In the genomic region with DNA sequence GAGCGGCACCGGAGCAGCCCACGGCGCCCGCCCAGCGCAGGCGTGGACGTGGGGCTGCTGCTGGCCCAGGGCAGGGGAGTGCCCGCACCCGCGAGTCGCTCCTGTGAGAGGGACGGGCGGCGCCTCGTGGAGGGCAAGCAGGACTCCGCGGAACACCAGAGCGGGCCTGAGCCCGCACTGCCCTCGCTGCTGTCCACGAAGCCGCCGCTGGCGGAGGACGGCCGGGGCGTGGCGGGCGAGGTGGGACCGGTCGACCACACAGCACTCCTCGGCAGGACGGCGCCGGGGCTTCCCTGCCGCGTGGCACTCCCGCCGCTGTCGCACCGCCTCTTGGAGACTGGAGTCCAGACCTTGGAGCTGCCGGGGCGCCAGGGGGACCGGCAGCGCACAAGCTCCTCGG, we compare ENCODE assay signal across 33 cellular contexts.
"Had no signal": no experiment of that assay in that cellular context is flagged by ENCODE, and none has a peak within 500 bp of the region (broad histone marks: within the 10 kb centered on the region; RNA-seq: fewer than 3 reads in every experiment).

No MANE protein-coding gene starts in this region.

- ATAC-seq: activated CD8-positive, alpha-beta T cell treated with anti-CD3 and anti-CD28 coated beads for 36 hours; activated naive CD4-positive, alpha-beta T cell treated with anti-CD3 and anti-CD28 coated beads, Interleukin-2, amount 50 U/mL, for 72 hours; activated T-cell treated with anti-CD3 and anti-CD28 coated beads, Interleukin-2, amount 50 U/mL, for 4 hours; activated T-cell treated with anti-CD3 and anti-CD28 coated beads, Interleukin-2, amount 50 U/mL, for 72 hours; activated T-helper 17 cell treated with anti-CD3 and anti-CD28 coated beads, Interleukin-2, amount 50 U/mL, for 72 hours; body of pancreas had no signal

- H3K36me3 Mint-ChIP-seq: activated CD4-positive, alpha-beta memory T cell treated with anti-CD3 and anti-CD28 coated beads for 36 hours; activated naive CD4-positive, alpha-beta T cell treated with anti-CD3 and anti-CD28 coated beads, Interleukin-2, amount 50 U/mL, for 72 hours; activated naive CD8-positive, alpha-beta T cell treated with anti-CD3 and anti-CD28 coated beads for 36 hours had no signal

- H3K27me3 Mint-ChIP-seq: activated B cell treated with CpG ODN at 0.5 μM for 24 hours; activated CD4-positive, alpha-beta memory T cell treated with anti-CD3 and anti-CD28 coated beads for 36 hours; activated CD4-positive, alpha-beta T cell treated with anti-CD3 and anti-CD28 coated beads, Interleukin-2, amount 10 ng/mL, durations not matched to agents 24 days and 14 days; activated CD8-positive, alpha-beta T cell treated with anti-CD3 and anti-CD28 coated beads for 36 hours; activated naive CD8-positive, alpha-beta T cell treated with anti-CD3 and anti-CD28 coated beads for 36 hours; activated T-helper 17 cell treated with anti-CD3 and anti-CD28 coated beads, Interleukin-2, amount 50 U/mL, for 72 hours; central memory CD8-positive, alpha-beta T cell had no signal

- DNase-seq: activated B cell treated with CpG ODN at 0.5 μM for 24 hours; activated CD4-positive, alpha-beta memory T cell treated with anti-CD3 and anti-CD28 coated beads for 36 hours; activated CD4-positive, alpha-beta T cell treated with anti-CD3 and anti-CD28 coated beads for 4 hours; activated CD4-positive, alpha-beta T cell treated with anti-CD3 and anti-CD28 coated beads, Interleukin-2, amount 10 ng/mL, durations not matched to agents 24 days and 14 days; activated CD4-positive, alpha-beta T cell treated with anti-CD3 and anti-CD28 coated beads, Interleukin-2, amount 50 U/mL, for 1 hour; activated CD4-positive, alpha-beta T cell treated with anti-CD3 and anti-CD28 coated beads, Interleukin-2, amount 50 U/mL, for 4 hours; activated CD4-positive, CD25-positive, alpha-beta regulatory T cell treated with anti-CD3 and anti-CD28 coated beads, Interleukin-2, amount 50 U/mL, for 72 hours; activated CD8-positive, alpha-beta memory T cell treated with anti-CD3 and anti-CD28 coated beads, Interleukin-2, amount 50 U/mL, for 4 hours; activated CD8-positive, alpha-beta T cell treated with anti-CD3 and anti-CD28 coated beads for 36 hours; activated effector memory CD4-positive, alpha-beta T cell treated with anti-CD3 and anti-CD28 coated beads, Interleukin-2, amount 50 U/mL, for 16 hours; activated gamma-delta T cell treated with Interleukin-2 at 50 U/mL for 16 hours; activated naive CD4-positive, alpha-beta T cell; activated naive CD4-positive, alpha-beta T cell treated with anti-CD3 and anti-CD28 coated beads for 36 hours; activated naive CD4-positive, alpha-beta T cell treated with anti-CD3 and anti-CD28 coated beads, Interleukin-2, amount 50 U/mL, for 16 hours; activated naive CD8-positive, alpha-beta T cell treated with anti-CD3 and anti-CD28 coated beads for 36 hours; activated T-cell treated with anti-CD3 and anti-CD28 coated beads for 4 hours; activated T-cell treated with anti-CD3 and anti-CD28 coated beads, Interleukin-2, amount 50 U/mL, for 1 hour; activated T-cell treated with anti-CD3 and anti-CD28 coated beads, Interleukin-2, amount 50 U/mL, for 4 hours; activated T-cell treated with anti-CD3 and anti-CD28 coated beads, Interleukin-2, amount 50 U/mL, for 72 hours; adrenal gland; amniotic stem cell; aorta; body of pancreas; cerebellar nuclear complex; T-helper 1 cell; T-helper 2 cell; T-helper 9 cell had no signal

- H3K4me3 Mint-ChIP-seq: activated B cell treated with CpG ODN at 0.5 μM for 24 hours; activated CD4-positive, alpha-beta memory T cell treated with anti-CD3 and anti-CD28 coated beads for 36 hours; activated CD4-positive, alpha-beta T cell treated with anti-CD3 and anti-CD28 coated beads, Interleukin-2, amount 10 ng/mL, durations not matched to agents 24 days and 14 days; activated CD8-positive, alpha-beta T cell treated with anti-CD3 and anti-CD28 coated beads for 36 hours; activated naive CD4-positive, alpha-beta T cell treated with anti-CD3 and anti-CD28 coated beads for 36 hours; activated naive CD8-positive, alpha-beta T cell treated with anti-CD3 and anti-CD28 coated beads for 36 hours; activated T-cell treated with anti-CD3 and anti-CD28 coated beads, Interleukin-2, amount 50 U/mL, for 4 hours; activated T-cell treated with anti-CD3 and anti-CD28 coated beads, Interleukin-2, amount 50 U/mL, for 72 hours; activated T-helper 1 cell treated with anti-CD3 and anti-CD28 coated beads, Interleukin-12 subunit alpha, Interleukin-12 subunit beta, Interleukin-2, Interleukin-4 antibody, amounts not matched to agents 30 ng/mL and 10 ng/mL and 1 ng/mL, durations not matched to agents 14 hours and 24 hours and 36 hours; activated T-helper 17 cell treated with anti-CD3 and anti-CD28 coated beads, Interleukin-2, amount 50 U/mL, for 72 hours; central memory CD8-positive, alpha-beta T cell; T-helper 1 cell treated with Interleukin-12 subunit alpha and Interleukin-12 subunit beta and Interleukin-4 antibody, amounts not matched to agents 30 μg/mL and 1 μg/mL, for 36 hours; T-helper 2 cell treated with Interferon-gamma antibody and Interleukin-4, amounts not matched to agents 5 μg/mL and 100 μg/mL, for 36 hours had no signal

- H3K27ac Mint-ChIP-seq: activated B cell treated with CpG ODN at 0.5 μM for 24 hours; activated CD4-positive, alpha-beta memory T cell treated with anti-CD3 and anti-CD28 coated beads for 36 hours; activated CD4-positive, alpha-beta T cell treated with anti-CD3 and anti-CD28 coated beads, Interleukin-2, amount 10 ng/mL, durations not matched to agents 24 days and 14 days; activated CD8-positive, alpha-beta T cell treated with anti-CD3 and anti-CD28 coated beads for 36 hours; activated naive CD4-positive, alpha-beta T cell treated with anti-CD3 and anti-CD28 coated beads for 36 hours; activated naive CD4-positive, alpha-beta T cell treated with anti-CD3 and anti-CD28 coated beads, Interleukin-2, amount 50 U/mL, for 72 hours; activated naive CD8-positive, alpha-beta T cell treated with anti-CD3 and anti-CD28 coated beads for 36 hours; activated T-cell treated with anti-CD3 and anti-CD28 coated beads, Interleukin-2, amount 50 U/mL, for 72 hours; activated T-helper 1 cell treated with anti-CD3 and anti-CD28 coated beads, Interleukin-12 subunit alpha, Interleukin-12 subunit beta, Interleukin-2, Interleukin-4 antibody, amounts not matched to agents 30 ng/mL and 10 ng/mL and 1 ng/mL, durations not matched to agents 14 hours and 24 hours and 36 hours; activated T-helper 17 cell treated with anti-CD3 and anti-CD28 coated beads, Interleukin-2, amount 50 U/mL, for 72 hours; T-helper 1 cell treated with Interleukin-12 subunit alpha and Interleukin-12 subunit beta and Interleukin-4 antibody, amounts not matched to agents 30 μg/mL and 1 μg/mL, for 36 hours; T-helper 2 cell treated with Interferon-gamma antibody and Interleukin-4, amounts not matched to agents 5 μg/mL and 100 μg/mL, for 36 hours had no signal

- H3K9me3 Mint-ChIP-seq: activated B cell treated with CpG ODN at 0.5 μM for 24 hours; activated CD4-positive, alpha-beta T cell treated with anti-CD3 and anti-CD28 coated beads, Interleukin-2, amount 10 ng/mL, durations not matched to agents 24 days and 14 days; activated CD8-positive, alpha-beta T cell treated with anti-CD3 and anti-CD28 coated beads for 36 hours; activated naive CD4-positive, alpha-beta T cell treated with anti-CD3 and anti-CD28 coated beads for 36 hours; activated naive CD4-positive, alpha-beta T cell treated with anti-CD3 and anti-CD28 coated beads, Interleukin-2, amount 50 U/mL, for 72 hours; activated naive CD8-positive, alpha-beta T cell treated with anti-CD3 and anti-CD28 coated beads for 36 hours; activated T-cell treated with anti-CD3 and anti-CD28 coated beads, Interleukin-2, amount 50 U/mL, for 4 hours; activated T-cell treated with anti-CD3 and anti-CD28 coated beads, Interleukin-2, amount 50 U/mL, for 72 hours; activated T-helper 1 cell treated with anti-CD3 and anti-CD28 coated beads, Interleukin-12 subunit alpha, Interleukin-12 subunit beta, Interleukin-2, Interleukin-4 antibody, amounts not matched to agents 30 ng/mL and 10 ng/mL and 1 ng/mL, durations not matched to agents 14 hours and 24 hours and 36 hours; activated T-helper 17 cell treated with anti-CD3 and anti-CD28 coated beads, Interleukin-2, amount 50 U/mL, for 72 hours; central memory CD8-positive, alpha-beta T cell; T-helper 1 cell treated with Interleukin-12 subunit alpha and Interleukin-12 subunit beta and Interleukin-4 antibody, amounts not matched to agents 30 μg/mL and 1 μg/mL, for 36 hours; T-helper 2 cell treated with Interferon-gamma antibody and Interleukin-4, amounts not matched to agents 5 μg/mL and 100 μg/mL, for 36 hours had no signal

- H3K4me1 Mint-ChIP-seq: activated B cell treated with CpG ODN at 0.5 μM for 24 hours; activated CD4-positive, alpha-beta T cell treated with anti-CD3 and anti-CD28 coated beads, Interleukin-2, amount 10 ng/mL, durations not matched to agents 24 days and 14 days; activated naive CD8-positive, alpha-beta T cell treated with anti-CD3 and anti-CD28 coated beads for 36 hours; activated T-helper 17 cell treated with anti-CD3 and anti-CD28 coated beads, Interleukin-2, amount 50 U/mL, for 72 hours; central memory CD8-positive, alpha-beta T cell had no signal
